Comparison of ENCODE assay signal across 13 cellular contexts in genomic region chr1:202579806-202580205, GRCh38.
DNase-seq lines count a peak whose midpoint lies in the region; ATAC-seq and TF ChIP-seq lines count a peak whose summit lies in the region.
"Had no signal": no experiment of that assay in that cellular context is flagged by ENCODE, and none has a peak within 500 bp of the region (broad histone marks: within the 10 kb centered on the region; RNA-seq: fewer than 3 reads in every experiment).

No MANE protein-coding gene starts in this region.

- peak overlapping the region; percentile 93 for H3K4ac ChIP-seq in IMR-90 (ENCODE audit: low read depth, low read length)

- H4K8ac ChIP-seq in IMR-90 (ENCODE audit: low read depth in 2 of 2, low read length in 2 of 2) = peak overlapping the region; percentile 87 to 88

- H2AFZ ChIP-seq in ACC112 (ENCODE audit: low read length, unreplicated experiment) (no peak overlapping the region), IMR-90 (replicated peaks; ENCODE audit: low read length, poor library complexity) (no peak overlapping the region)

- peak overlapping the region; percentile 65; the same call in 1 of the 2 replicates for H3K23ac ChIP-seq in IMR-90 (ENCODE audit: low read depth, low read length)

- intact Hi-C loops in IMR-90 (cut with micrococcal nuclease) = loop anchor here (1.0 kb wide), 1 partner anchor 9 kb away; no protein-coding TSS in a partner anchor

- no peak for TF ChIP-seq RAD21 in IMR-90 (IDR thresholded peaks at IDR 0.05; ENCODE audit: low read length)

- peak overlapping the region; percentile 98 for H3K18ac ChIP-seq in IMR-90 (ENCODE audit: low read depth, low read length)

- peak overlapping the region; percentile 49 for H3K4me2 ChIP-seq in IMR-90 (ENCODE audit: low read depth, low read length)

- H4K20me1 ChIP-seq in IMR-90 (ENCODE audit: insufficient read depth, low read length) = no peaks in the 10 kb centered on the region

- H3K79me1 ChIP-seq in IMR-90 (ENCODE audit: low read depth in 1 of 2, low read length in 2 of 2) = peaks cover 0 to 4% of the 10 kb centered on the region in 2 experiments; a peak in 2 of 4 replicates

- peak overlapping the region; percentile 96 for H3K14ac ChIP-seq in IMR-90 (replicated peaks; ENCODE audit: low read depth, low read length)

- H3K9me3 ChIP-seq in IMR-90 (ENCODE audit: control insufficient read depth, insufficient read depth, low read length) = no peaks in the 10 kb centered on the region
- H3K9me3 ChIP-seq in duodenal mucosa (ENCODE audit: control insufficient read depth in 1 of 2, low read length in 2 of 2) = no peaks in the 10 kb centered on the region

- ATAC-seq in IMR-90 (ENCODE audit: low read depth) = peak; percentile 44
- ATAC-seq in omental fat pad (ENCODE audit: low FRiP score) = peak; percentile 53
- ATAC-seq in GM21737 (IDR thresholded peaks at IDR 0.05; ENCODE audit: unreplicated experiment) = no peak

- H2BK15ac ChIP-seq in IMR-90 (ENCODE audit: low read depth, low read length) = peak overlapping the region; percentile 94; the same call in 2 of the 3 replicates

- H3K36me3 ChIP-seq in ACC112 (ENCODE audit: insufficient read depth, low read length) (no peaks in the 10 kb centered on the region), IMR-90 (ENCODE audit: control insufficient read depth, insufficient read depth, low read length) (peaks cover 6% of the 10 kb centered on the region), duodenal mucosa (ENCODE audit: control insufficient read depth in 1 of 2, insufficient read depth in 2 of 2, low read length in 2 of 2) (peaks cover 38 to 50% of the 10 kb centered on the region in 2 donors), H7 (replicated peaks; ENCODE audit: control insufficient read depth, insufficient read depth, low read length) (no peaks in the 10 kb centered on the region)

- in situ Hi-C loops in IMR-90 (cut with MboI; ENCODE audit: low sequenced_read_pairs) = no loop called here

- peak overlapping the region; percentile 95 for H2AK5ac ChIP-seq in IMR-90 (ENCODE audit: low read depth, low read length)

- peak; percentile 96 for DNase-seq in IMR-90
- no peak for DNase-seq in omental fat pad (ENCODE audit: low spot score)
- no peak for DNase-seq in ecto neural progenitor cell (ENCODE audit: low spot score)
- DNase-seq in H7 = no peak
- DNase-seq in NCI-H1694 (lab: John Stamatoyannopoulos, UW) = no peak
- DNase-seq: activated CD4-positive, alpha-beta T cell treated with anti-CD3 and anti-CD28 coated beads, Interleukin-2, amount 10 ng/mL, durations not matched to agents 24 days and 14 days; NCI-H2029; SHP77 treated with DMSO at 0.1 percent for 48 hours had no signal

- H2BK20ac ChIP-seq in IMR-90 (ENCODE audit: low read depth, low read length) = peak overlapping the region; percentile 97

- POLR2A ChIA-PET in IMR-90 (lab: Charles Lee; ENCODE audit: unreplicated experiment) = interaction anchor here (0.6 kb wide), 1 partner anchor 96 kb away, joined by 4 read pairs; no protein-coding TSS in a partner anchor

- H3K9ac ChIP-seq in IMR-90 (ENCODE audit: low read depth, low read length) = peak overlapping the region; percentile 72
- H3K9ac ChIP-seq in duodenal mucosa (ENCODE audit: low read depth in 1 of 2, low read length in 2 of 2) = no peak overlapping the region

- H3K56ac ChIP-seq in IMR-90 (ENCODE audit: extremely low read depth, insufficient read depth, low read length) = peak overlapping the region; percentile 60

- peak overlapping the region; percentile 90 for H2BK5ac ChIP-seq in IMR-90 (ENCODE audit: low read depth, low read length, poor library complexity, severe bottlenecking)

- CTCF ChIA-PET in IMR-90 (lab: Yijun Ruan, JAX) = interaction anchor here (1.6 to 2.2 kb wide), 2 partner anchors 11 to 20 kb away, joined by 3 to 11 read pairs; no protein-coding TSS in a partner anchor

- TF ChIP-seq CTCF in IMR-90 (conservative IDR thresholded peaks at IDR 0.05; ENCODE audit: low read depth, low read length) (no peak), omental fat pad (IDR thresholded peaks at IDR 0.05) (no peak)

- H3K27ac ChIP-seq in ACC112 (ENCODE audit: low read depth, low read length) (peak overlapping the region; percentile 81), IMR-90 (ENCODE audit: insufficient read depth, low read length) (peak overlapping the region; percentile 89; the same call in 1 of the 2 replicates), duodenal mucosa (ENCODE audit: low read depth, low read length) (peak overlapping the region; percentile 44)
- H3K27ac ChIP-seq: C4-2B, HL-60 had no signal

- H3K27me3 ChIP-seq in ACC112 (ENCODE audit: insufficient read depth, low read length) (no peaks in the 10 kb centered on the region), IMR-90 (ENCODE audit: control insufficient read depth, insufficient read depth, low read length) (no peaks in the 10 kb centered on the region), duodenal mucosa (ENCODE audit: control insufficient read depth in 1 of 2, insufficient read depth in 2 of 2, low read length in 2 of 2) (no peaks in the 10 kb centered on the region), H7 (ENCODE audit: control insufficient read depth, insufficient read depth, low read length) (no peaks in the 10 kb centered on the region)

- peak overlapping the region; percentile 18 for H2AK9ac ChIP-seq in IMR-90 (replicated peaks; ENCODE audit: low read depth, low read length, poor library complexity)

- H4K91ac ChIP-seq in IMR-90 (ENCODE audit: insufficient read depth, low read depth, low read length) = peak overlapping the region; percentile 91

- no CpG with 5 or more reads among the region's 2 CpGs for WGBS in IMR-90 (ENCODE audit: extremely low coverage in 2 of 2, insufficient read length in 1 of 2), 2 experiments

- H3K4me1 ChIP-seq in ACC112 (ENCODE audit: control insufficient read depth, insufficient read depth, low read length, unreplicated experiment) = peaks cover 64% of the 10 kb centered on the region
- H3K4me1 ChIP-seq in IMR-90 (ENCODE audit: control insufficient read depth, insufficient read depth, low read length) = peaks cover 40% of the 10 kb centered on the region
- H3K4me1 ChIP-seq in duodenal mucosa (ENCODE audit: control insufficient read depth in 1 of 2, insufficient read depth in 2 of 2, low read length in 2 of 2) = peaks cover 0 to 10% of the 10 kb centered on the region in 2 donors

- H3K4me3 ChIP-seq in ACC112 (ENCODE audit: low read depth, low read length) (peak overlapping the region; percentile 51; the same call in 1 of the 2 replicates), IMR-90 (ENCODE audit: insufficient read depth, low read depth, low read length) (no peak overlapping the region), duodenal mucosa (ENCODE audit: low read depth in 1 of 2, low read length in 2 of 2) (no peak overlapping the region), H7 (ENCODE audit: insufficient read depth, low read depth, low read length) (no peak overlapping the region)

- no peak; the same call in 1 of the 2 replicates for TF ChIP-seq POLR2A in IMR-90 (IDR thresholded peaks at IDR 0.05; ENCODE audit: low read depth, low read length)

- no peaks in the 10 kb centered on the region for H3K79me2 ChIP-seq in ACC112 (ENCODE audit: control insufficient read depth, insufficient read depth, low read length, unreplicated experiment)

- no TSS peak for BruUV-seq in IMR-90 (replicated peaks; lab: Mats Ljungman, UMichigan)

- dilution Hi-C loops in IMR-90 (cut with HindIII; ENCODE audit: low sequenced_read_pairs, unreplicated experiment) = no loop called here

- peak overlapping the region; percentile 95 for H2BK120ac ChIP-seq in IMR-90 (ENCODE audit: low read depth, low read length)

- H4K5ac ChIP-seq in IMR-90 (ENCODE audit: low read depth, low read length) = peak overlapping the region; percentile 85

- H3K9me1 ChIP-seq in IMR-90 (ENCODE audit: insufficient read depth, low read length) = peaks cover 28% of the 10 kb centered on the region

TF ChIP-seq in IMR-90, 13 proteins besides CTCF, POLR2A, EP300 and RAD21:
- no peak for TF ChIP-seq RCOR1 (IDR thresholded peaks at IDR 0.05; ENCODE audit: insufficient replicate concordance, low read length)
- TF ChIP-seq CHD1 (IDR thresholded peaks at IDR 0.05; ENCODE audit: low read depth, low read length) = no peak
- TF ChIP-seq BHLHE40 (IDR thresholded peaks at IDR 0.05; ENCODE audit: low read depth, low read length) = no peak
- TF ChIP-seq CEBPB (IDR thresholded peaks at IDR 0.05; ENCODE audit: low read depth, low read length) = peak; percentile 16; the same call in 1 of the 2 replicates
- no peak for TF ChIP-seq FOS (IDR thresholded peaks at IDR 0.05; ENCODE audit: low read depth, low read length)
- TF ChIP-seq SMC3 (IDR thresholded peaks at IDR 0.05; ENCODE audit: low read depth, low read length) = no peak
- no peak for TF ChIP-seq MXI1 (IDR thresholded peaks at IDR 0.05; ENCODE audit: borderline replicate concordance, low read depth, low read length)
TF ChIP-seq in IMR-90: peak in this region for 1.
